Comparison of ENCODE assay signal across 1 cellular context in the genomic region with DNA sequence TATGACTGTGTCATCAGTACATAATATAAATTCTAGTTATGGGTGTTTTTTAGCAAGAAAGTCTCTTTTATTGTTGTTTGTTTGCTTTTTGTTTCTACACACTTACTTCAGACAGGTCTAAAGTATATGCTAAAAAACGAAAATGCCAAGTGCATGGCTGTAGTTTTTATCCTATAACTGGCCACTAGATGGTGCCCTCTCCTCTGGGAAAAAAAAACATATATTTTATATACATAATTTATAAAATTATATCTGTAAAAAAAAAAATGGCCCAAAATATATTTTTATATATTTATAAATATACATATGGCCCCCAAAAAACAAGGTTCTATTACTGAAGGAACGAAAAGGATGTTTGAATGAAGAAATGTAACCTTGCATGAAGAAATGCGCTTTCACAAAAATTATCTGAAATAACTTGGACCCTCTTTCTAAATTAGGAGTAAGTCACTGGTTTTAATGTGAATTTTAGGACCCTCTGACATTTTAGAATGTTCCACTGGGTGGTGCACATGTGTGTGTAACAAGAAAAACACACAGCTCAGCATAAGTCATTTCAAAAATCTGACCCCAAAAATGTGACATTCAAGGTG.
TF ChIP-seq lines count a peak whose summit lies in the region.

No MANE protein-coding gene starts in this region.

TF ChIP-seq in H1, 55 proteins besides CTCF, POLR2A, EP300 and RAD21 (continued from another document):
- no peak for TF ChIP-seq CBX8 (IDR thresholded peaks at IDR 0.05; ENCODE audit: borderline replicate concordance, low read depth, low read length)
- no peak for TF ChIP-seq PHF8 (conservative IDR thresholded peaks at IDR 0.05; ENCODE audit: low read depth, low read length)
